Comparison of ENCODE assay signal across 6 cellular contexts in genomic region chr4:49514841-49515240, GRCh38.
A peak's percentile ranks its signal among the peaks of the same experiment; 100 is the strongest.
DNase-seq lines count a peak whose midpoint lies in the region; ATAC-seq lines count a peak whose summit lies in the region.
"Not testable (repeated sequence)": the region's sequence is repeated elsewhere in the genome, so short reads cannot be mapped to it uniquely, and the experiment has no call there.

No MANE protein-coding gene starts in this region.

- intact Hi-C loops in sciatic nerve (cut with DNase I): not testable (repeated sequence)

- not testable (repeated sequence) for ATAC-seq in sciatic nerve

- DNase-seq in RPMI8226: peak; percentile 5
- peak; percentile 50 for DNase-seq in activated CD8-positive, alpha-beta memory T cell treated with anti-CD3 and anti-CD28 coated beads, Interleukin-2, amount 50 U/mL, for 48 hours
- peak; percentile 14 for DNase-seq in dermis blood vessel endothelial cell
- peak; percentile 17 for DNase-seq in islet precursor cell
- peak; percentile 25 for DNase-seq in mucosa of gallbladder (ENCODE audit: low spot score)
- peak; percentile 57 for DNase-seq in sciatic nerve (ENCODE audit: low spot score)

Comparison
In these comparisons a context has a peak if more than half of its experiments do, and no peak if none do; other contexts are left out.
1. DNase-seq: peak in every context shown above with its lines; median percentile 57 in sciatic nerve; 50 in activated CD8-positive, alpha-beta memory T cell treated with anti-CD3 and anti-CD28 coated beads, Interleukin-2, amount 50 U/mL, for 48 hours; 25 in mucosa of gallbladder; 17 in islet precursor cell; 14 in dermis blood vessel endothelial cell; 5 in RPMI8226.